Comparison of ENCODE assay signal across 9 cellular contexts in the genomic region with DNA sequence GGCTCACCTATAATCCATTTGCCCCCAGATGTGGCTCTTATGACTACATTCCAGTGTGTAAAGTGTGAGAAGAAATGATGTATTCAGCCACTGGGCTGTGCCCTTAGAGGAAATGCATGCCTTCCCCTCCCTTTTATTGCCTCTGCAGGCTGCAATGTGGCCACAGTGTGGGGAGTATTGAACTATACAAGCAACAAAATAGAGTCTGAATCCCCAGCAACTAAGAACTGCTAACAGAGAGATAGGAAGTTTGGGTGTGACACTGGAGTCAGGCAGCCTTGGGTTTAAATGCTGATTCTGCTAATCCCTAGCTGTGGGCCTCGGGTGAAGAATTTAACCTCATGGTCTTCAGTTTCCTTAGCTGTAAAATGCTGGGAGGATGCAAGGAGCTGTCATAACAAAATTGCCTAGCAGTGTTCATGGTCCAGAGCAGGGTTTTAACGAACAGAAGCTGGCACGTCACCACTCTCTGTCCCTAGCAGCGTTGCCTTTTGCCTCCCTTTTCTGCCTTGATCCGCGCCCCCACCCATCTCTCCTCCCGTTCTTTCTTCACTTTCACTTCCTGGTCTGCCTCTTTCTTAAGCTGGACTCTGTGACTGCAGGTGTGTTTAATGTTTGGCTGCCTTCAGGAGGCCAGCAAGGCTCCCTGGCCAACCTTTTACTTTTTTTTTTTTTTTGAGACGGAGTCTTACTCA. TPM values are rescaled to one million over a fixed set of nuclear protein-coding genes. Genes with fewer than 3 reads are reported as not detected.
DNase-seq lines count a peak whose midpoint lies in the region; ATAC-seq lines count a peak whose summit lies in the region.
"Had no signal": no experiment of that assay in that cellular context is flagged by ENCODE, and none has a peak within 500 bp of the region (broad histone marks: within the 10 kb centered on the region; RNA-seq: fewer than 3 reads in every experiment).

No MANE protein-coding gene starts in this region.

- peak overlapping the region; percentile 64 to 80 for H3K4me3 Mint-ChIP-seq in activated T-cell treated with anti-CD3 and anti-CD28 coated beads, Interleukin-2, amount 50 U/mL, for 72 hours

- peak overlapping the region; percentile 88 for H3K27ac Mint-ChIP-seq in activated T-cell treated with anti-CD3 and anti-CD28 coated beads, Interleukin-2, amount 50 U/mL, for 72 hours

- H3K4me1 ChIP-seq in mucosa of stomach (ENCODE audit: control insufficient read depth, insufficient read depth, low read length) = peaks cover 28% of the 10 kb centered on the region

- DNase-seq in ELF-1 (ENCODE audit: low read depth, low spot score) (peak; percentile 15), KG1 (lab: John Stamatoyannopoulos, UW) (peak; percentile 34), MG63 (no peak), HUDEP-2 (lab: John Stamatoyannopoulos, UW; ENCODE audit: unreplicated experiment in 76 of 76) (no peak), putamen (ENCODE audit: low spot score) (no peak)
- no peak for DNase-seq in activated T-cell treated with anti-CD3 and anti-CD28 coated beads, Interleukin-2, amount 50 U/mL, for 72 hours
- DNase-seq: activated CD4-positive, alpha-beta T cell treated with anti-CD3 and anti-CD28 coated beads for 4 hours had no signal

- ATAC-seq in activated T-cell treated with anti-CD3 and anti-CD28 coated beads, Interleukin-2, amount 50 U/mL, for 72 hours (replicated peaks in 1 of 2) = peak in 1 of 2 donors; percentile 21
- no peak for ATAC-seq in GM18517 (IDR thresholded peaks at IDR 0.05; ENCODE audit: unreplicated experiment)

- peaks cover 54% of the 10 kb centered on the region for H3K4me1 Mint-ChIP-seq in activated T-cell treated with anti-CD3 and anti-CD28 coated beads, Interleukin-2, amount 50 U/mL, for 72 hours (ENCODE audit: low read depth)

- H3K4me3 ChIP-seq in mucosa of stomach (ENCODE audit: low read length) (no peak overlapping the region), MG63 (no peak overlapping the region)

- peaks cover 3% of the 10 kb centered on the region in 2 donors for H3K9me3 Mint-ChIP-seq in activated T-cell treated with anti-CD3 and anti-CD28 coated beads, Interleukin-2, amount 50 U/mL, for 72 hours

- H3K27me3 Mint-ChIP-seq in activated T-cell treated with anti-CD3 and anti-CD28 coated beads, Interleukin-2, amount 50 U/mL, for 72 hours (ENCODE audit: low read depth) = peaks cover 11% of the 10 kb centered on the region

- H3K36me3 Mint-ChIP-seq in activated T-cell treated with anti-CD3 and anti-CD28 coated beads, Interleukin-2, amount 50 U/mL, for 72 hours (ENCODE audit: insufficient read depth in 2 of 2) = no peaks in the 10 kb centered on the region

- no peaks in the 10 kb centered on the region for H3K36me3 ChIP-seq in mucosa of stomach (ENCODE audit: control insufficient read depth, insufficient read depth, low read length)
- no peaks in the 10 kb centered on the region for H3K36me3 ChIP-seq in MG63

- H3K9ac ChIP-seq in mucosa of stomach (ENCODE audit: low read length) = peak overlapping the region; percentile 50

- no peaks in the 10 kb centered on the region for H3K9me3 ChIP-seq in mucosa of stomach (ENCODE audit: control insufficient read depth, low read length)
- no peaks in the 10 kb centered on the region; the same call in 1 of the 2 replicates for H3K9me3 ChIP-seq in MG63

- H3K27me3 ChIP-seq in mucosa of stomach (ENCODE audit: control insufficient read depth, insufficient read depth, low read length) (no peaks in the 10 kb centered on the region), MG63 (no peaks in the 10 kb centered on the region)

RNA-seq across cellular contexts. Expression of a gene that starts 50.4 kb away (rescaled TPM):
- total RNA-seq in activated T-cell treated with anti-CD3 and anti-CD28 coated beads, Interleukin-2, amount 50 U/mL, for 72 hours = 100 to 1,000 TPM; 193 to 201 TPM
- total RNA-seq in MG63 (2014; rRNA removed; shearing (Covaris generic); ENCODE audit: low replicate concordance) = 187 and 211 TPM in 2 replicates

Comparison
In these comparisons a context has a peak if more than half of its experiments do, and no peak if none do; other contexts are left out.
1. DNase-seq: peak in ELF-1 (single experiment) and KG1 (single experiment); none in activated T-cell treated with anti-CD3 and anti-CD28 coated beads, Interleukin-2, amount 50 U/mL, for 72 hours (0 of 2), MG63 (single experiment), HUDEP-2 (0 of 76) and putamen (single experiment).